In the genomic region with DNA sequence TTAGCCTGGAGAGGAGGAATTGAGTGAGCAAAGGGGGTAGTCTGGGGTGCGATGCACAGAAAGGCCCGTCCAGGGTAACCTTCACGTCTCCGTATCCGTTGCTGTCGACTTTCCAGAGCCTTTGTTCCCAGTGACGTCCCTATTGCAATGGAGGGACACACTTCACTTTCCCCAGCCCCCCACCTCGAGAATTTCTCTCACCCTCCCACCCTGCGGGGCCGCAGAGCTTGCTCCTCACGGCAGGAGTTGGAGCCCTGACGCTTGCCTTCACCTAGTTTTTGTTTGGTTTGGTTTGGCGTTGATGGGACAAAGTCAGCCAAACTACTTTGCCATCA, we compare ENCODE assay signal across 11 cellular contexts. TPM values are rescaled to one million over a fixed set of nuclear protein-coding genes. Genes with fewer than 3 reads are reported as not detected.
DNase-seq lines count a peak whose midpoint lies in the region; ATAC-seq, FAIRE-seq and TF ChIP-seq lines count a peak whose summit lies in the region.
"Had no signal": no experiment of that assay in that cellular context is flagged by ENCODE, and none has a peak within 500 bp of the region (broad histone marks: within the 10 kb centered on the region; RNA-seq: fewer than 3 reads in every experiment).

No MANE protein-coding gene starts in this region.

- peak overlapping the region; percentile 79 for H2AK9ac ChIP-seq in IMR-90 (replicated peaks; ENCODE audit: low read depth, low read length, poor library complexity)

- peaks cover 3 to 9% of the 10 kb centered on the region in 2 experiments; a peak in 1 of 4 replicates for H3K79me1 ChIP-seq in IMR-90 (ENCODE audit: low read depth in 1 of 2, low read length in 2 of 2)

- H3K9me3 ChIP-seq in A549 (no peaks in the 10 kb centered on the region), IMR-90 (ENCODE audit: control insufficient read depth, insufficient read depth, low read length) (no peaks in the 10 kb centered on the region), endothelial cell of umbilical vein (replicated peaks; ENCODE audit: control insufficient read depth, insufficient read depth, low read length) (no peaks in the 10 kb centered on the region)

- POLR2A ChIA-PET in A549 (lab: Yijun Ruan, JAX), result no interaction called here
- POLR2A ChIA-PET in IMR-90 (lab: Charles Lee; ENCODE audit: unreplicated experiment), result no interaction called here
- POLR2A ChIA-PET in endothelial cell of umbilical vein (lab: Charles Lee), result no interaction called here

- H3K18ac ChIP-seq in IMR-90 (ENCODE audit: low read depth, low read length), result peak overlapping the region; percentile 68; the same call in 1 of the 2 replicates

- BruUV-seq in IMR-90 (replicated peaks; lab: Mats Ljungman, UMichigan) (no TSS peak), endothelial cell of umbilical vein (replicated peaks; lab: Mats Ljungman, UMichigan) (no TSS peak)

- peak overlapping the region; percentile 90 for H2BK120ac ChIP-seq in IMR-90 (ENCODE audit: low read depth, low read length)

- WGBS in A549 (ENCODE audit: missing lambda C conversion rate), result 70% methylated on average over 13 of the region's 13 CpGs
- whole genome bisulfite sequencing in IMR-90 (ENCODE audit: extremely low coverage in 2 of 2, insufficient read length in 1 of 2), 2 experiments, result no CpG with 5 or more reads among the region's 13 CpGs

- H4K91ac ChIP-seq in IMR-90 (ENCODE audit: insufficient read depth, low read depth, low read length), result 0 out of 2 replicates have a peak overlapping the region, but pooled peaks have one; percentile 11

- TF ChIP-seq POLR2A in A549 (IDR thresholded peaks at IDR 0.05; ENCODE audit: low read length), result no peak
- TF ChIP-seq POLR2A in IMR-90 (IDR thresholded peaks at IDR 0.05; ENCODE audit: low read depth, low read length), result no peak
- no peak for TF ChIP-seq POLR2A in endothelial cell of umbilical vein (IDR thresholded peaks at IDR 0.05; ENCODE audit: low read depth, low read length)

- TF ChIP-seq CTCF in A549 (IDR thresholded peaks at IDR 0.05), result no peak
- TF ChIP-seq CTCF in IMR-90 (conservative IDR thresholded peaks at IDR 0.05; ENCODE audit: low read depth, low read length), result no peak
- TF ChIP-seq CTCF in endothelial cell of umbilical vein (IDR thresholded peaks at IDR 0.05; ENCODE audit: extremely low read depth in 1 of 2, insufficient read depth in 1 of 2, low read depth in 1 of 2, low read length in 2 of 2), result no peak

- H2AK5ac ChIP-seq in IMR-90 (ENCODE audit: low read depth, low read length), result peak overlapping the region; percentile 64; the same call in 1 of the 2 replicates

- H3K4me3 Mint-ChIP-seq in natural killer cell treated with Interleukin-12 subunit alpha and Interleukin-12 subunit beta and Interleukin-15 and Interleukin-18, amount 100 ng/mL, for 72 hours, result peak overlapping the region; percentile 12

- H2BK5ac ChIP-seq in IMR-90 (ENCODE audit: low read depth, low read length, poor library complexity, severe bottlenecking), result no peak overlapping the region

- dilution Hi-C loops in IMR-90 (cut with HindIII; ENCODE audit: low sequenced_read_pairs, unreplicated experiment), result no loop called here
- dilution Hi-C loops in endothelial cell of umbilical vein (cut with MboI; ENCODE audit: extremely low pct_ligation_motif_present, low sequenced_read_pairs), result no loop called here

- no peaks in the 10 kb centered on the region for H3K9me3 Mint-ChIP-seq in natural killer cell treated with Interleukin-12 subunit alpha and Interleukin-12 subunit beta and Interleukin-15 and Interleukin-18, amount 100 ng/mL, for 72 hours
- H3K9me3 Mint-ChIP-seq: activated naive CD4-positive, alpha-beta T cell treated with anti-CD3 and anti-CD28 coated beads, Interleukin-2, amount 50 U/mL, for 72 hours had no signal

- CTCF ChIA-PET in A549 (lab: Yijun Ruan, JAX), result no interaction called here
- CTCF ChIA-PET in IMR-90 (lab: Yijun Ruan, JAX), result no interaction called here
- CTCF ChIA-PET in endothelial cell of umbilical vein (lab: Charles Lee), result no interaction called here

- no peaks in the 10 kb centered on the region for H3K36me3 Mint-ChIP-seq in natural killer cell treated with Interleukin-12 subunit alpha and Interleukin-12 subunit beta and Interleukin-15 and Interleukin-18, amount 100 ng/mL, for 72 hours

- H2BK15ac ChIP-seq in IMR-90 (ENCODE audit: low read depth, low read length), result peak overlapping the region; percentile 90; the same call in 2 of the 3 replicates

- peaks cover 10% of the 10 kb centered on the region in 2 donors for H3K4me1 Mint-ChIP-seq in natural killer cell treated with Interleukin-12 subunit alpha and Interleukin-12 subunit beta and Interleukin-15 and Interleukin-18, amount 100 ng/mL, for 72 hours (ENCODE audit: low read depth in 2 of 2)

- peak overlapping the region; percentile 38 to 86; a peak in 2 of 4 replicates for H4K8ac ChIP-seq in IMR-90 (ENCODE audit: low read depth in 2 of 2, low read length in 2 of 2)

- no peak for FAIRE-seq in A549 (lab: Jason Lieb, UNC)
- no peak for FAIRE-seq in endothelial cell of umbilical vein (lab: Jason Lieb, UNC)
- FAIRE-seq in RCC 7860 (lab: Jason Lieb, UNC), result no peak

- ATAC-seq in A549 (no peak), IMR-90 (ENCODE audit: low read depth) (no peak), GM21360 (IDR thresholded peaks at IDR 0.05; ENCODE audit: unreplicated experiment) (no peak)
- ATAC-seq in natural killer cell treated with Interleukin-12 subunit alpha and Interleukin-12 subunit beta and Interleukin-15 and Interleukin-18, amount 100 ng/mL, for 72 hours, result no peak
- ATAC-seq: activated naive CD4-positive, alpha-beta T cell treated with anti-CD3 and anti-CD28 coated beads, Interleukin-2, amount 50 U/mL, for 72 hours had no signal

- H2AFZ ChIP-seq in IMR-90 (replicated peaks; ENCODE audit: low read length, poor library complexity), result peak overlapping the region; percentile 98
- H2AFZ ChIP-seq in endothelial cell of umbilical vein (ENCODE audit: low read depth, low read length), result peak overlapping the region; percentile 90

- H3K56ac ChIP-seq in IMR-90 (ENCODE audit: extremely low read depth, insufficient read depth, low read length), result no peak overlapping the region

- H3K23ac ChIP-seq in IMR-90 (ENCODE audit: low read depth, low read length), result peak overlapping the region; percentile 76

- H3K4me1 ChIP-seq in A549, result peaks cover 11% of the 10 kb centered on the region
- H3K4me1 ChIP-seq in IMR-90 (ENCODE audit: control insufficient read depth, insufficient read depth, low read length), result peaks cover 2% of the 10 kb centered on the region; the same call in 1 of the 2 replicates
- peaks cover 9% of the 10 kb centered on the region for H3K4me1 ChIP-seq in endothelial cell of umbilical vein (ENCODE audit: control insufficient read depth, extremely low read depth, insufficient read depth, low read length)

- H3K27ac ChIP-seq in A549 (peak overlapping the region in 1 of 2 experiments; percentile 81; a peak in 4 of 6 replicates), IMR-90 (ENCODE audit: insufficient read depth, low read length) (peak overlapping the region; percentile 45; the same call in 1 of the 2 replicates), endothelial cell of umbilical vein (ENCODE audit: insufficient read depth, low read depth, low read length) (no peak overlapping the region)
- H3K27ac ChIP-seq: KMS-11 had no signal

- H4K20me1 ChIP-seq in IMR-90 (ENCODE audit: insufficient read depth, low read length) (peaks cover 4% of the 10 kb centered on the region; the same call in 1 of the 2 replicates), endothelial cell of umbilical vein (replicated peaks; ENCODE audit: control insufficient read depth, extremely low read depth, insufficient read depth, low read length) (no peaks in the 10 kb centered on the region)

- peaks cover 37 to 48% of the 10 kb centered on the region in 2 donors for H3K27me3 Mint-ChIP-seq in natural killer cell treated with Interleukin-12 subunit alpha and Interleukin-12 subunit beta and Interleukin-15 and Interleukin-18, amount 100 ng/mL, for 72 hours

- intact Hi-C loops in IMR-90 (cut with micrococcal nuclease) (loop anchor here (2.0 kb wide), 1 partner anchor 43 kb away; no protein-coding TSS in a partner anchor), endothelial cell of umbilical vein (cut with micrococcal nuclease) (no loop called here)

- DNase-seq in A549 (ENCODE audit: low read depth in 1 of 2, low spot score in 1 of 2), result no peak
- no peak for DNase-seq in IMR-90
- no peak for DNase-seq in endothelial cell of umbilical vein (ENCODE audit: low read depth, low spot score)
- DNase-seq in natural killer cell treated with Interleukin-12 subunit alpha and Interleukin-12 subunit beta and Interleukin-15 and Interleukin-18, amount 100 ng/mL, for 72 hours (ENCODE audit: low spot score), result no peak
- DNase-seq in NCI-H510A (lab: John Stamatoyannopoulos, UW), result no peak
- DNase-seq in NCI-H1048 (lab: John Stamatoyannopoulos, UW), result no peak
- no peak for DNase-seq in RCC 7860 (ENCODE audit: low spot score)
- DNase-seq: COR-L47 had no signal

- TF ChIP-seq RAD21 in A549 (conservative IDR thresholded peaks at IDR 0.05 in 1 of 2, IDR thresholded peaks at IDR 0.05 in 1 of 2) (no peak), IMR-90 (IDR thresholded peaks at IDR 0.05; ENCODE audit: low read length) (no peak)

- H4K5ac ChIP-seq in IMR-90 (ENCODE audit: low read depth, low read length), result peak overlapping the region; percentile 55

- no peak for TF ChIP-seq EP300 in A549 (IDR thresholded peaks at IDR 0.05)

- 0 out of 2 replicates have a peak overlapping the region, but pooled peaks have one; percentile 11 for H2BK20ac ChIP-seq in IMR-90 (ENCODE audit: low read depth, low read length)

- no peak overlapping the region for H3K27ac Mint-ChIP-seq in natural killer cell treated with Interleukin-12 subunit alpha and Interleukin-12 subunit beta and Interleukin-15 and Interleukin-18, amount 100 ng/mL, for 72 hours
- H3K27ac Mint-ChIP-seq: activated naive CD4-positive, alpha-beta T cell treated with anti-CD3 and anti-CD28 coated beads, Interleukin-2, amount 50 U/mL, for 72 hours had no signal

- peak overlapping the region; percentile 66 for H3K4me2 ChIP-seq in A549
- H3K4me2 ChIP-seq in IMR-90 (ENCODE audit: low read depth, low read length), result peak overlapping the region; percentile 42
- H3K4me2 ChIP-seq in endothelial cell of umbilical vein (ENCODE audit: insufficient read depth, low read length), result no peak overlapping the region
- H3K4me2 ChIP-seq: KMS-11 had no signal

- peaks cover 4% of the 10 kb centered on the region; the same call in 1 of the 2 replicates for H3K27me3 ChIP-seq in IMR-90 (ENCODE audit: control insufficient read depth, insufficient read depth, low read length)
- peaks cover 46 to 72% of the 10 kb centered on the region in 2 experiments for H3K27me3 ChIP-seq in endothelial cell of umbilical vein (ENCODE audit: control insufficient read depth in 2 of 2, insufficient read depth in 2 of 2, low read length in 2 of 2)

- H3K9me1 ChIP-seq in IMR-90 (ENCODE audit: insufficient read depth, low read length) (0 out of 2 replicates have a peak, but pooled peaks cover 7% of the 10 kb centered on the region), endothelial cell of umbilical vein (replicated peaks; ENCODE audit: control insufficient read depth, extremely low read depth, insufficient read depth, low read length) (no peaks in the 10 kb centered on the region)

- H3K9ac ChIP-seq in IMR-90 (ENCODE audit: low read depth, low read length) (peak overlapping the region; percentile 59; the same call in 1 of the 2 replicates), endothelial cell of umbilical vein (replicated peaks; ENCODE audit: extremely low read depth, insufficient read depth, low read length) (no peak overlapping the region)
- H3K9ac ChIP-seq: KMS-11 had no signal

- in situ Hi-C loops in IMR-90 (cut with MboI; ENCODE audit: low sequenced_read_pairs), result no loop called here

- H3K4ac ChIP-seq in IMR-90 (ENCODE audit: low read depth, low read length), result peak overlapping the region; percentile 71

- H3K36me3 ChIP-seq in IMR-90 (ENCODE audit: control insufficient read depth, insufficient read depth, low read length) (no peaks in the 10 kb centered on the region), endothelial cell of umbilical vein (ENCODE audit: control insufficient read depth in 2 of 2, extremely low read depth in 1 of 2, insufficient read depth in 2 of 2, low read length in 2 of 2) (no peaks in the 10 kb centered on the region)

- H3K14ac ChIP-seq in IMR-90 (replicated peaks; ENCODE audit: low read depth, low read length), result peak overlapping the region; percentile 23; the same call in 1 of the 2 replicates

- H3K4me3 ChIP-seq in A549 (peak overlapping the region; percentile 58), IMR-90 (ENCODE audit: insufficient read depth, low read depth, low read length) (peak overlapping the region; percentile 93), endothelial cell of umbilical vein (replicated peaks in 1 of 3; ENCODE audit: insufficient read depth in 1 of 3, low read depth in 1 of 3, low read length in 3 of 3) (peak overlapping the region in 1 of 3 experiments; percentile 61)

- no peaks in the 10 kb centered on the region for H3K79me2 ChIP-seq in endothelial cell of umbilical vein (ENCODE audit: control insufficient read depth, insufficient read depth, low read length)

RNA-seq across cellular contexts. Expression of a gene that starts 0.6 kb away (rescaled TPM):
- polyA plus RNA-seq in A549 (2011; rRNA removed) (1.4 and 1.5 TPM in 2 replicates), A549 (2017; fragmentation: RNase III; extraction: RNeasy Plus Mini Kit Qiagen cat#74134 plus additional on column Dnase treatment) (2.4 to 3.0 TPM (median 2.6 TPM) in 3 replicates), IMR-90 (2012; rRNA removed) (16.5 and 19.4 TPM in 2 replicates), endothelial cell of umbilical vein (0.01 and 0.06 TPM in 2 replicates)
- polyA plus RNA-seq in A549 (2012; cell fraction: cytosol; rRNA removed), result 0.32 and 0.39 TPM in 2 replicates
- polyA plus RNA-seq in A549 (2012; cell fraction: nucleus; rRNA removed), result 0.23 and 0.43 TPM in 2 replicates
- 0.50 and 1.1 TPM in 2 replicates for polyA minus RNA-seq in A549 (2011; rRNA and poly(A)+ RNA removed)
- total RNA-seq in IMR-90 (2012; rRNA removed) (10.0 and 10.6 TPM in 2 replicates), endothelial cell of umbilical vein (not detected in 2 replicates)
- 9.7 and 11.3 TPM in 2 replicates for polyA plus RNA-seq in IMR-90 (2012; cell fraction: cytosol; rRNA removed)
- 2.0 and 13.7 TPM in 2 replicates for polyA plus RNA-seq in IMR-90 (2012; cell fraction: nucleus; rRNA removed; ENCODE audit: low replicate concordance)
- 0.03 and 0.04 TPM in 2 replicates for polyA plus RNA-seq in endothelial cell of umbilical vein (2011; cell fraction: cytosol; rRNA removed)
- polyA plus RNA-seq in endothelial cell of umbilical vein (2011; cell fraction: nucleus; rRNA removed), result 0.09 TPM in 1 of 2 replicates, not detected in the other
- not detected in 2 replicates for polyA plus RNA-seq in endothelial cell of umbilical vein (2012)
- polyA minus RNA-seq in endothelial cell of umbilical vein, result 0.06 TPM in 1 of 2 replicates, not detected in the other
- polyA minus RNA-seq in endothelial cell of umbilical vein (2011; cell fraction: cytosol; rRNA and poly(A)+ RNA removed), result not detected
- polyA minus RNA-seq in endothelial cell of umbilical vein (2011; cell fraction: nucleus; rRNA and poly(A)+ RNA removed), result 0.19 TPM in 1 of 2 replicates, not detected in the other
- under 1 TPM in 1 of 2 donors, not detected in 1; 0.70 TPM for total RNA-seq in natural killer cell treated with Interleukin-12 subunit alpha and Interleukin-12 subunit beta and Interleukin-15 and Interleukin-18, amount 100 ng/mL, for 72 hours
